1 cellular context compared by ENCODE assay signal in genomic region chr12:14138495-14138894, GRCh38.
TF ChIP-seq lines count a peak whose summit lies in the region.

No MANE protein-coding gene starts in this region.

TF ChIP-seq in H1, 55 proteins besides CTCF, POLR2A, EP300 and RAD21:
- TF ChIP-seq SIN3A (conservative IDR thresholded peaks at IDR 0.05 in 1 of 2, IDR thresholded peaks at IDR 0.05 in 1 of 2; ENCODE audit: low read depth in 1 of 2, low read length in 2 of 2), result no peak
TF ChIP-seq in H1: peak in this region for 0.
